ENCODE assay signal across 1 cellular context in the genomic region with DNA sequence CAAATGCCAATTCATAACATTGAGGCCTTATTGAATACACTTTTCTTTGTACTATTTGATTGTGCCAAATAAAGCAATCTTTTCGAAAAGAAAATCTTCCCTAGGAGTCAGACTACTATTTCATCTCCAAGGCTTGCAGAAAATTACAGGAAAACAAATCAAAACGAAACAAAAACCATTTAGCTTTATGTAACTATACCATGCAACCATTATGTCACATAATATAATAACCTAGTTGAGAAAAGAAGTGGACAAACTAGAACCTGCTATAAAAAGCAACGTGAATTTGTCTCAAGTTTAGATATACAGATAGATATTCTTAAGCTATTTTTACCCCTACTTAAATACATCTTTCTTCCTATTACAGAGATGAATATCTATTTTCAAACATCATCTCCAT.
TF ChIP-seq lines count a peak whose summit lies in the region.

No MANE protein-coding gene starts in this region.

TF ChIP-seq in K562, 482 proteins besides CTCF, POLR2A, EP300 and RAD21:
- no peak for TF ChIP-seq NFE2L1 (tag; IDR thresholded peaks at IDR 0.05; ENCODE audit: borderline replicate concordance, low read depth)
- TF ChIP-seq, protein P1, sequence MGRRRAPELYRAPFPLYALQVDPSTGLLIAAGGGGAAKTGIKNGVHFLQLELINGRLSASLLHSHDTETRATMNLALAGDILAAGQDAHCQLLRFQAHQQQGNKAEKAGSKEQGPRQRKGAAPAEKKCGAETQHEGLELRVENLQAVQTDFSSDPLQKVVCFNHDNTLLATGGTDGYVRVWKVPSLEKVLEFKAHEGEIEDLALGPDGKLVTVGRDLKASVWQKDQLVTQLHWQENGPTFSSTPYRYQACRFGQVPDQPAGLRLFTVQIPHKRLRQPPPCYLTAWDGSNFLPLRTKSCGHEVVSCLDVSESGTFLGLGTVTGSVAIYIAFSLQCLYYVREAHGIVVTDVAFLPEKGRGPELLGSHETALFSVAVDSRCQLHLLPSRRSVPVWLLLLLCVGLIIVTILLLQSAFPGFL (CRISPR knock-in tag; IDR thresholded peaks at IDR 0.05): no peak
- TF ChIP-seq ZNF717 (CRISPR knock-in tag; IDR thresholded peaks at IDR 0.05): no peak
- no peak for TF ChIP-seq ZBTB17 (CRISPR knock-in tag; IDR thresholded peaks at IDR 0.05)
- TF ChIP-seq HDAC2 (IDR thresholded peaks at IDR 0.05): no peak
- TF ChIP-seq ZNF184 (CRISPR knock-in tag; IDR thresholded peaks at IDR 0.05): no peak
- no peak for TF ChIP-seq ZNF212 (CRISPR knock-in tag; IDR thresholded peaks at IDR 0.05)
- no peak for TF ChIP-seq GTF2F1 (IDR thresholded peaks at IDR 0.05; ENCODE audit: low read depth, low read length)
- no peak for TF ChIP-seq TAF7 (tag; IDR thresholded peaks at IDR 0.05)
- TF ChIP-seq JUND (IDR thresholded peaks at IDR 0.05; ENCODE audit: borderline replicate concordance, low read depth, low read length): no peak
- no peak for TF ChIP-seq JUND (tag; IDR thresholded peaks at IDR 0.05; ENCODE audit: borderline replicate concordance, low read depth, low read length)
- no peak for TF ChIP-seq PHF21A (IDR thresholded peaks at IDR 0.05; ENCODE audit: borderline replicate concordance, low read depth)
- no peak for TF ChIP-seq CCNT2 (IDR thresholded peaks at IDR 0.05; ENCODE audit: borderline replicate concordance, extremely low read depth, insufficient read length, low read depth, low read length)
- TF ChIP-seq FOXJ2 (tag; IDR thresholded peaks at IDR 0.05): no peak
- no peak for TF ChIP-seq ZNF133 (CRISPR knock-in tag; IDR thresholded peaks at IDR 0.05)
- no peak for TF ChIP-seq PPARD (CRISPR knock-in tag; IDR thresholded peaks at IDR 0.05)
- TF ChIP-seq, protein P2, sequence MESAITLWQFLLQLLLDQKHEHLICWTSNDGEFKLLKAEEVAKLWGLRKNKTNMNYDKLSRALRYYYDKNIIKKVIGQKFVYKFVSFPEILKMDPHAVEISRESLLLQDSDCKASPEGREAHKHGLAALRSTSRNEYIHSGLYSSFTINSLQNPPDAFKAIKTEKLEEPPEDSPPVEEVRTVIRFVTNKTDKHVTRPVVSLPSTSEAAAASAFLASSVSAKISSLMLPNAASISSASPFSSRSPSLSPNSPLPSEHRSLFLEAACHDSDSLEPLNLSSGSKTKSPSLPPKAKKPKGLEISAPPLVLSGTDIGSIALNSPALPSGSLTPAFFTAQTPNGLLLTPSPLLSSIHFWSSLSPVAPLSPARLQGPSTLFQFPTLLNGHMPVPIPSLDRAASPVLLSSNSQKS (CRISPR knock-in tag; IDR thresholded peaks at IDR 0.05): no peak
- TF ChIP-seq, protein P3, sequence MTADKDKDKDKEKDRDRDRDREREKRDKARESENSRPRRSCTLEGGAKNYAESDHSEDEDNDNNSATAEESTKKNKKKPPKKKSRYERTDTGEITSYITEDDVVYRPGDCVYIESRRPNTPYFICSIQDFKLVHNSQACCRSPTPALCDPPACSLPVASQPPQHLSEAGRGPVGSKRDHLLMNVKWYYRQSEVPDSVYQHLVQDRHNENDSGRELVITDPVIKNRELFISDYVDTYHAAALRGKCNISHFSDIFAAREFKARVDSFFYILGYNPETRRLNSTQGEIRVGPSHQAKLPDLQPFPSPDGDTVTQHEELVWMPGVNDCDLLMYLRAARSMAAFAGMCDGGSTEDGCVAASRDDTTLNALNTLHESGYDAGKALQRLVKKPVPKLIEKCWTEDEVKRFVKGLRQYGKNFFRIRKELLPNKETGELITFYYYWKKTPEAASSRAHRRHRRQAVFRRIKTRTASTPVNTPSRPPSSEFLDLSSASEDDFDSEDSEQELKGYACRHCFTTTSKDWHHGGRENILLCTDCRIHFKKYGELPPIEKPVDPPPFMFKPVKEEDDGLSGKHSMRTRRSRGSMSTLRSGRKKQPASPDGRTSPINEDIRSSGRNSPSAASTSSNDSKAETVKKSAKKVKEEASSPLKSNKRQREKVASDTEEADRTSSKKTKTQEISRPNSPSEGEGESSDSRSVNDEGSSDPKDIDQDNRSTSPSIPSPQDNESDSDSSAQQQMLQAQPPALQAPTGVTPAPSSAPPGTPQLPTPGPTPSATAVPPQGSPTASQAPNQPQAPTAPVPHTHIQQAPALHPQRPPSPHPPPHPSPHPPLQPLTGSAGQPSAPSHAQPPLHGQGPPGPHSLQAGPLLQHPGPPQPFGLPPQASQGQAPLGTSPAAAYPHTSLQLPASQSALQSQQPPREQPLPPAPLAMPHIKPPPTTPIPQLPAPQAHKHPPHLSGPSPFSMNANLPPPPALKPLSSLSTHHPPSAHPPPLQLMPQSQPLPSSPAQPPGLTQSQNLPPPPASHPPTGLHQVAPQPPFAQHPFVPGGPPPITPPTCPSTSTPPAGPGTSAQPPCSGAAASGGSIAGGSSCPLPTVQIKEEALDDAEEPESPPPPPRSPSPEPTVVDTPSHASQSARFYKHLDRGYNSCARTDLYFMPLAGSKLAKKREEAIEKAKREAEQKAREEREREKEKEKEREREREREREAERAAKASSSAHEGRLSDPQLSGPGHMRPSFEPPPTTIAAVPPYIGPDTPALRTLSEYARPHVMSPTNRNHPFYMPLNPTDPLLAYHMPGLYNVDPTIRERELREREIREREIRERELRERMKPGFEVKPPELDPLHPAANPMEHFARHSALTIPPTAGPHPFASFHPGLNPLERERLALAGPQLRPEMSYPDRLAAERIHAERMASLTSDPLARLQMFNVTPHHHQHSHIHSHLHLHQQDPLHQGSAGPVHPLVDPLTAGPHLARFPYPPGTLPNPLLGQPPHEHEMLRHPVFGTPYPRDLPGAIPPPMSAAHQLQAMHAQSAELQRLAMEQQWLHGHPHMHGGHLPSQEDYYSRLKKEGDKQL (CRISPR knock-in tag; IDR thresholded peaks at IDR 0.05; ENCODE audit: borderline replicate concordance): no peak
